In the genomic region with DNA sequence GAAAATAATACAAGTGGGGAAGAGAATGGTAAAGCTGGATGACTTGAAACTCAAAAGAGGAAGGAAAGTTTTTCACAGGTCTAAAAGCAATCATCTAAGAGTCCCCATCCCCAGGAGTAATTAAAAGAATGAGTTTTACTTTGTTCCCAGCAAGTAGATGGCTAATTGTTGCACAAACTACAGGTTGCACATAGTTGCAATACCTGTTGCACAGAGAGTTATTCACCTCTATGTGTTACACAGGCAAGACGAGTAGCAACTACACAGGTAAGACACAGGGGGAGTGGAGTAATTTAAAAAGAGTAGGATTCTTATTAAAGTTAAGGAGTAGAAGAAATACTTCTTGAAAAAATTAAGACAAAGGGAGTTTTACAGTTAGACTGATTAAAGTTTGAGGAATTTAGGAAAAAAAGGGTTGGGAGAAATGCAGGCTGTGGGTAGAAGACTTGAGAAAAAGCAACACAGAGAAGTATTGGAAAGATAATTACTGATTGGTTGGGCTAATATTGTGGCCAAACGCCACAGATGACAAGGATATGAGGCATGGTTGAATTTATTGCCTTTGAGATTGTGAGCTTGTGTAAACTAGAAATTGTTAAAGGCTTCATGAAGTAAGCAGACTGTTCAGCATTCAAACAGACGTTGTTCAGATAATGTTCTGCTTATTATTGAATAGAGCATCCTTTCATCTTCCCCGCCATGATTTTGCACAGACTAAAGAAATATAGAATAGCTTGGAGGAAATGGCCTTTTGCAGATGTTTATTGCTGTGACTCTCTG, we compare ENCODE assay signal across 17 cellular contexts.
"Had no signal": no experiment of that assay in that cellular context is flagged by ENCODE, and none has a peak within 500 bp of the region (broad histone marks: within the 10 kb centered on the region; RNA-seq: fewer than 3 reads in every experiment).

No MANE protein-coding gene starts in this region.

- DNase-seq: activated CD4-positive, alpha-beta T cell treated with anti-CD3 and anti-CD28 coated beads for 1 hour; activated T-cell treated with anti-CD3 and anti-CD28 coated beads, Interleukin-2, amount 50 U/mL, for 24 hours; adrenal gland; central memory CD4-positive, alpha-beta T cell; dermis blood vessel endothelial cell; effector CD8-positive, alpha-beta T cell; esophagus squamous epithelium; mammary epithelial cell; midbrain; natural killer cell; stimulated activated CD4-positive, alpha-beta T cell treated with anti-CD3 and anti-CD28 coated beads, Interleukin-15, amount 100 ng/mL, for 24 hours; stimulated activated CD8-positive, alpha-beta memory T cell treated with anti-CD3 and anti-CD28 coated beads, Interleukin-4, amount 100 ng/mL, for 48 hours; stimulated activated naive B cell treated with anti-CD40 and anti-IgM and Interleukin-4, amounts not matched to agents 10 μg/mL and 1 μg/mL and 100 μg/mL, for 72 hours; transverse colon had no signal

- H3K27ac ChIP-seq: adrenal gland, ascending aorta, esophagus squamous epithelium, heart left ventricle, transverse colon had no signal

- H3K36me3 ChIP-seq: adrenal gland, ascending aorta, esophagus squamous epithelium, heart left ventricle, transverse colon had no signal

- H3K9me3 ChIP-seq: adrenal gland, ascending aorta, esophagus squamous epithelium, heart left ventricle, transverse colon had no signal

- H3K4me1 ChIP-seq: adrenal gland, ascending aorta, esophagus squamous epithelium, heart left ventricle, transverse colon had no signal

- H3K27me3 ChIP-seq: adrenal gland, ascending aorta, esophagus squamous epithelium, heart left ventricle, transverse colon had no signal

- H3K4me3 ChIP-seq: adrenal gland, ascending aorta, esophagus squamous epithelium, heart left ventricle, smooth muscle cell, transverse colon had no signal
